1 cellular context compared by ENCODE assay signal in the genomic region with DNA sequence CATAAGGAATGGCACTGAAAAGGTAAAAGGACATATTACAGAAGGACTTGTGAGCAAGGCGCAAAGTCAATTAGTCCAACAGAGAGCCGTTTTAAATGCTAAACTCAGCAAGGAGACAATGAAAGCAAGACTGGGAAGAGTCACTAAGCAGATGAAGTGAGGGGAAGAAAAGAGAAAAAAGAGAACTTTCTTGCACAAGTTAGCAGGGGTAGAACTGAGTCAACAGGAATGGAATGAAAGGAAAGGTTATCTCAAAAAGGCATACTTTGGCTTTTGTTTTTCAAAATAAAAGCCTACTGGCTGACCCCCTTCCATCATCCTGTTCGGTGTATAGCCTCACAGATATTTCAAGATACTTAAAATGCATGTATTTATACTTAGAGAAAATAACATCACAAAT.
TF ChIP-seq lines count a peak whose summit lies in the region.

No MANE protein-coding gene starts in this region.

TF ChIP-seq in WTC11, 78 proteins besides CTCF, POLR2A, EP300 and RAD21 (continued from another document):
- TF ChIP-seq, protein P1, sequence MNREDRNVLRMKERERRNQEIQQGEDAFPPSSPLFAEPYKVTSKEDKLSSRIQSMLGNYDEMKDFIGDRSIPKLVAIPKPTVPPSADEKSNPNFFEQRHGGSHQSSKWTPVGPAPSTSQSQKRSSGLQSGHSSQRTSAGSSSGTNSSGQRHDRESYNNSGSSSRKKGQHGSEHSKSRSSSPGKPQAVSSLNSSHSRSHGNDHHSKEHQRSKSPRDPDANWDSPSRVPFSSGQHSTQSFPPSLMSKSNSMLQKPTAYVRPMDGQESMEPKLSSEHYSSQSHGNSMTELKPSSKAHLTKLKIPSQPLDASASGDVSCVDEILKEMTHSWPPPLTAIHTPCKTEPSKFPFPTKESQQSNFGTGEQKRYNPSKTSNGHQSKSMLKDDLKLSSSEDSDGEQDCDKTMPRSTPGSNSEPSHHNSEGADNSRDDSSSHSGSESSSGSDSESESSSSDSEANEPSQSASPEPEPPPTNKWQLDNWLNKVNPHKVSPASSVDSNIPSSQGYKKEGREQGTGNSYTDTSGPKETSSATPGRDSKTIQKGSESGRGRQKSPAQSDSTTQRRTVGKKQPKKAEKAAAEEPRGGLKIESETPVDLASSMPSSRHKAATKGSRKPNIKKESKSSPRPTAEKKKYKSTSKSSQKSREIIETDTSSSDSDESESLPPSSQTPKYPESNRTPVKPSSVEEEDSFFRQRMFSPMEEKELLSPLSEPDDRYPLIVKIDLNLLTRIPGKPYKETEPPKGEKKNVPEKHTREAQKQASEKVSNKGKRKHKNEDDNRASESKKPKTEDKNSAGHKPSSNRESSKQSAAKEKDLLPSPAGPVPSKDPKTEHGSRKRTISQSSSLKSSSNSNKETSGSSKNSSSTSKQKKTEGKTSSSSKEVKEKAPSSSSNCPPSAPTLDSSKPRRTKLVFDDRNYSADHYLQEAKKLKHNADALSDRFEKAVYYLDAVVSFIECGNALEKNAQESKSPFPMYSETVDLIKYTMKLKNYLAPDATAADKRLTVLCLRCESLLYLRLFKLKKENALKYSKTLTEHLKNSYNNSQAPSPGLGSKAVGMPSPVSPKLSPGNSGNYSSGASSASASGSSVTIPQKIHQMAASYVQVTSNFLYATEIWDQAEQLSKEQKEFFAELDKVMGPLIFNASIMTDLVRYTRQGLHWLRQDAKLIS (CRISPR knock-in tag; IDR thresholded peaks at IDR 0.05; ENCODE audit: borderline replicate concordance): no peak
- TF ChIP-seq, protein P2, sequence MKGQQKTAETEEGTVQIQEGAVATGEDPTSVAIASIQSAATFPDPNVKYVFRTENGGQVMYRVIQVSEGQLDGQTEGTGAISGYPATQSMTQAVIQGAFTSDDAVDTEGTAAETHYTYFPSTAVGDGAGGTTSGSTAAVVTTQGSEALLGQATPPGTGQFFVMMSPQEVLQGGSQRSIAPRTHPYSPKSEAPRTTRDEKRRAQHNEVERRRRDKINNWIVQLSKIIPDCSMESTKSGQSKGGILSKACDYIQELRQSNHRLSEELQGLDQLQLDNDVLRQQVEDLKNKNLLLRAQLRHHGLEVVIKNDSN (CRISPR knock-in tag; IDR thresholded peaks at IDR 0.05): no peak
- TF ChIP-seq NFYB (CRISPR knock-in tag; conservative IDR thresholded peaks at IDR 0.05; ENCODE audit: low read depth) (no peak), FOXK1 (CRISPR knock-in tag; IDR thresholded peaks at IDR 0.05) (no peak), HMGA2 (CRISPR knock-in tag; IDR thresholded peaks at IDR 0.05) (no peak), ZNF138 (CRISPR knock-in tag; conservative IDR thresholded peaks at IDR 0.05) (no peak), OVOL2 (CRISPR knock-in tag; IDR thresholded peaks at IDR 0.05; ENCODE audit: borderline replicate concordance) (no peak), RELA (CRISPR knock-in tag; IDR thresholded peaks at IDR 0.05; ENCODE audit: borderline replicate concordance) (no peak), TP53 (CRISPR knock-in tag; IDR thresholded peaks at IDR 0.05) (no peak), TCF7 (CRISPR knock-in tag; IDR thresholded peaks at IDR 0.05; ENCODE audit: low read depth) (no peak)
- TF ChIP-seq, protein P3, sequence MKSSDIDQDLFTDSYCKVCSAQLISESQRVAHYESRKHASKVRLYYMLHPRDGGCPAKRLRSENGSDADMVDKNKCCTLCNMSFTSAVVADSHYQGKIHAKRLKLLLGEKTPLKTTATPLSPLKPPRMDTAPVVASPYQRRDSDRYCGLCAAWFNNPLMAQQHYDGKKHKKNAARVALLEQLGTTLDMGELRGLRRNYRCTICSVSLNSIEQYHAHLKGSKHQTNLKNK (CRISPR knock-in tag; IDR thresholded peaks at IDR 0.05): no peak
- TF ChIP-seq, protein P4, sequence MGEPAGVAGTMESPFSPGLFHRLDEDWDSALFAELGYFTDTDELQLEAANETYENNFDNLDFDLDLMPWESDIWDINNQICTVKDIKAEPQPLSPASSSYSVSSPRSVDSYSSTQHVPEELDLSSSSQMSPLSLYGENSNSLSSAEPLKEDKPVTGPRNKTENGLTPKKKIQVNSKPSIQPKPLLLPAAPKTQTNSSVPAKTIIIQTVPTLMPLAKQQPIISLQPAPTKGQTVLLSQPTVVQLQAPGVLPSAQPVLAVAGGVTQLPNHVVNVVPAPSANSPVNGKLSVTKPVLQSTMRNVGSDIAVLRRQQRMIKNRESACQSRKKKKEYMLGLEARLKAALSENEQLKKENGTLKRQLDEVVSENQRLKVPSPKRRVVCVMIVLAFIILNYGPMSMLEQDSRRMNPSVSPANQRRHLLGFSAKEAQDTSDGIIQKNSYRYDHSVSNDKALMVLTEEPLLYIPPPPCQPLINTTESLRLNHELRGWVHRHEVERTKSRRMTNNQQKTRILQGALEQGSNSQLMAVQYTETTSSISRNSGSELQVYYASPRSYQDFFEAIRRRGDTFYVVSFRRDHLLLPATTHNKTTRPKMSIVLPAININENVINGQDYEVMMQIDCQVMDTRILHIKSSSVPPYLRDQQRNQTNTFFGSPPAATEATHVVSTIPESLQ (CRISPR knock-in tag; IDR thresholded peaks at IDR 0.05): no peak
